ENCODE assay signal across 17 cellular contexts in genomic region chr4:148649669-148650331, GRCh38.
DNase-seq lines count a peak whose midpoint lies in the region; ATAC-seq and TF ChIP-seq lines count a peak whose summit lies in the region.
"Had no signal": no experiment of that assay in that cellular context is flagged by ENCODE, and none has a peak within 500 bp of the region (broad histone marks: within the 10 kb centered on the region; RNA-seq: fewer than 3 reads in every experiment).

No MANE protein-coding gene starts in this region.

- TF ChIP-seq CTCF in RWPE1 (conservative IDR thresholded peaks at IDR 0.05; ENCODE audit: low read depth) = no peak
- TF ChIP-seq CTCF in fibroblast of the aortic adventitia (IDR thresholded peaks at IDR 0.05; ENCODE audit: insufficient read depth, low read length) = no peak
- TF ChIP-seq CTCF in natural killer cell (IDR thresholded peaks at IDR 0.05) = no peak

- peak in 1 of 2 donors; percentile 1 for DNase-seq in activated T-cell treated with anti-CD3 and anti-CD28 coated beads, Interleukin-2, amount 50 U/mL, for 72 hours
- DNase-seq in activated T-cell treated with anti-CD3 and anti-CD28 coated beads, Interleukin-2, amount 50 U/mL, for 1 hour = no peak
- DNase-seq in RWPE1 (ENCODE audit: low spot score) = peak; percentile 4
- DNase-seq in fibroblast of the aortic adventitia (ENCODE audit: low read depth) = peak; percentile 1
- DNase-seq in stimulated activated effector memory CD8-positive, alpha-beta T cell treated with anti-CD3 and anti-CD28 coated beads, Interleukin-12 subunit alpha, Interleukin-12 subunit beta, amount 100 ng/mL, for 72 hours (ENCODE audit: low spot score in 2 of 2) = no peak
- DNase-seq in activated T-helper 1 cell treated with anti-CD3 and anti-CD28 coated beads, Interleukin-12 subunit alpha, Interleukin-12 subunit beta, Interleukin-2, Interleukin-4 antibody, amounts not matched to agents 30 ng/mL and 10 ng/mL and 1 ng/mL, durations not matched to agents 14 hours and 24 hours and 36 hours (ENCODE audit: low spot score) = no peak
- no peak for DNase-seq in NCI-H187 treated with DMSO at 0.1 percent for 48 hours (lab: John Stamatoyannopoulos, UW)
- DNase-seq in natural killer cell = no peak
- DNase-seq: activated gamma-delta T cell; CD4-positive, alpha-beta T cell; left ventricle myocardium inferior; NCI-H446; SHP77; stimulated activated naive CD4-positive, alpha-beta T cell treated with Interleukin-2 at 50 U/mL for 16 hours had no signal

- no peak overlapping the region for H3K27ac Mint-ChIP-seq in activated T-cell treated with anti-CD3 and anti-CD28 coated beads, Interleukin-2, amount 50 U/mL, for 72 hours
- no peak overlapping the region for H3K27ac Mint-ChIP-seq in stimulated activated effector memory CD8-positive, alpha-beta T cell treated with anti-CD3 and anti-CD28 coated beads, Interleukin-12 subunit alpha, Interleukin-12 subunit beta, amount 100 ng/mL, for 72 hours
- no peak overlapping the region for H3K27ac Mint-ChIP-seq in activated T-helper 1 cell treated with anti-CD3 and anti-CD28 coated beads, Interleukin-12 subunit alpha, Interleukin-12 subunit beta, Interleukin-2, Interleukin-4 antibody, amounts not matched to agents 30 ng/mL and 10 ng/mL and 1 ng/mL, durations not matched to agents 14 hours and 24 hours and 36 hours
- H3K27ac Mint-ChIP-seq in natural killer cell = no peak overlapping the region
- H3K27ac Mint-ChIP-seq: CD4-positive, alpha-beta T cell; GM23338 had no signal

- no peaks in the 10 kb centered on the region for H3K27me3 Mint-ChIP-seq in activated T-cell treated with anti-CD3 and anti-CD28 coated beads, Interleukin-2, amount 50 U/mL, for 72 hours (ENCODE audit: low read depth)
- H3K27me3 Mint-ChIP-seq in activated T-helper 1 cell treated with anti-CD3 and anti-CD28 coated beads, Interleukin-12 subunit alpha, Interleukin-12 subunit beta, Interleukin-2, Interleukin-4 antibody, amounts not matched to agents 30 ng/mL and 10 ng/mL and 1 ng/mL, durations not matched to agents 14 hours and 24 hours and 36 hours (ENCODE audit: insufficient read depth) = no peaks in the 10 kb centered on the region
- H3K27me3 Mint-ChIP-seq in natural killer cell (ENCODE audit: low read depth in 2 of 2) = no peaks in the 10 kb centered on the region
- H3K27me3 Mint-ChIP-seq: CD4-positive, alpha-beta T cell had no signal

- H3K4me3 ChIP-seq in fibroblast of the aortic adventitia (ENCODE audit: low read depth, low read length) = no peak overlapping the region
- H3K4me3 ChIP-seq: coronary artery, GM23338, left ventricle myocardium inferior had no signal

- CTCF ChIA-PET in RWPE1 (lab: Yijun Ruan, JAX) = no interaction called here

- H3K4me1 Mint-ChIP-seq in activated T-cell treated with anti-CD3 and anti-CD28 coated beads, Interleukin-2, amount 50 U/mL, for 72 hours (ENCODE audit: low read depth) = peaks cover 13% of the 10 kb centered on the region
- H3K4me1 Mint-ChIP-seq in stimulated activated effector memory CD8-positive, alpha-beta T cell treated with anti-CD3 and anti-CD28 coated beads, Interleukin-12 subunit alpha, Interleukin-12 subunit beta, amount 100 ng/mL, for 72 hours = no peaks in the 10 kb centered on the region
- H3K4me1 Mint-ChIP-seq in activated T-helper 1 cell treated with anti-CD3 and anti-CD28 coated beads, Interleukin-12 subunit alpha, Interleukin-12 subunit beta, Interleukin-2, Interleukin-4 antibody, amounts not matched to agents 30 ng/mL and 10 ng/mL and 1 ng/mL, durations not matched to agents 14 hours and 24 hours and 36 hours (ENCODE audit: low read depth) = no peaks in the 10 kb centered on the region
- no peaks in the 10 kb centered on the region for H3K4me1 Mint-ChIP-seq in natural killer cell

- POLR2A ChIA-PET in RWPE1 (lab: Yijun Ruan, JAX; ENCODE audit: low non-redundant PET) = no interaction called here

- H3K9me3 Mint-ChIP-seq in activated T-cell treated with anti-CD3 and anti-CD28 coated beads, Interleukin-2, amount 50 U/mL, for 72 hours = no peaks in the 10 kb centered on the region
- H3K9me3 Mint-ChIP-seq in stimulated activated effector memory CD8-positive, alpha-beta T cell treated with anti-CD3 and anti-CD28 coated beads, Interleukin-12 subunit alpha, Interleukin-12 subunit beta, amount 100 ng/mL, for 72 hours = no peaks in the 10 kb centered on the region
- H3K9me3 Mint-ChIP-seq in activated T-helper 1 cell treated with anti-CD3 and anti-CD28 coated beads, Interleukin-12 subunit alpha, Interleukin-12 subunit beta, Interleukin-2, Interleukin-4 antibody, amounts not matched to agents 30 ng/mL and 10 ng/mL and 1 ng/mL, durations not matched to agents 14 hours and 24 hours and 36 hours = no peaks in the 10 kb centered on the region
- H3K9me3 Mint-ChIP-seq in natural killer cell = peaks cover 8 to 11% of the 10 kb centered on the region in 2 donors
- H3K9me3 Mint-ChIP-seq: CD4-positive, alpha-beta T cell; GM23338 had no signal

- no peak overlapping the region for H3K4me3 Mint-ChIP-seq in activated T-cell treated with anti-CD3 and anti-CD28 coated beads, Interleukin-2, amount 50 U/mL, for 72 hours
- no peak overlapping the region for H3K4me3 Mint-ChIP-seq in stimulated activated effector memory CD8-positive, alpha-beta T cell treated with anti-CD3 and anti-CD28 coated beads, Interleukin-12 subunit alpha, Interleukin-12 subunit beta, amount 100 ng/mL, for 72 hours
- H3K4me3 Mint-ChIP-seq in activated T-helper 1 cell treated with anti-CD3 and anti-CD28 coated beads, Interleukin-12 subunit alpha, Interleukin-12 subunit beta, Interleukin-2, Interleukin-4 antibody, amounts not matched to agents 30 ng/mL and 10 ng/mL and 1 ng/mL, durations not matched to agents 14 hours and 24 hours and 36 hours = no peak overlapping the region
- no peak overlapping the region for H3K4me3 Mint-ChIP-seq in natural killer cell
- H3K4me3 Mint-ChIP-seq: CD4-positive, alpha-beta T cell; GM23338 had no signal

- H3K36me3 Mint-ChIP-seq in activated T-cell treated with anti-CD3 and anti-CD28 coated beads, Interleukin-2, amount 50 U/mL, for 72 hours (ENCODE audit: insufficient read depth in 2 of 2) = no peaks in the 10 kb centered on the region
- H3K36me3 Mint-ChIP-seq in stimulated activated effector memory CD8-positive, alpha-beta T cell treated with anti-CD3 and anti-CD28 coated beads, Interleukin-12 subunit alpha, Interleukin-12 subunit beta, amount 100 ng/mL, for 72 hours = no peaks in the 10 kb centered on the region
- H3K36me3 Mint-ChIP-seq in activated T-helper 1 cell treated with anti-CD3 and anti-CD28 coated beads, Interleukin-12 subunit alpha, Interleukin-12 subunit beta, Interleukin-2, Interleukin-4 antibody, amounts not matched to agents 30 ng/mL and 10 ng/mL and 1 ng/mL, durations not matched to agents 14 hours and 24 hours and 36 hours (ENCODE audit: low read depth) = no peaks in the 10 kb centered on the region
- H3K36me3 Mint-ChIP-seq in natural killer cell = no peaks in the 10 kb centered on the region

- no peak overlapping the region for H3K27ac ChIP-seq in RWPE1
- H3K27ac ChIP-seq: coronary artery, left ventricle myocardium inferior had no signal

- intact Hi-C loops in activated T-helper 1 cell treated with anti-CD3 and anti-CD28 coated beads, Interleukin-12 subunit alpha, Interleukin-12 subunit beta, Interleukin-2, Interleukin-4 antibody, amounts not matched to agents 30 ng/mL and 10 ng/mL and 1 ng/mL, durations not matched to agents 14 hours and 24 hours and 36 hours (cut with micrococcal nuclease) = no loop called here
- intact Hi-C loops in natural killer cell (cut with micrococcal nuclease) = no loop called here

- ATAC-seq in activated T-cell treated with anti-CD3 and anti-CD28 coated beads, Interleukin-2, amount 50 U/mL, for 72 hours (replicated peaks in 1 of 2) = peak; percentile 94 to 97
- ATAC-seq in stimulated activated effector memory CD8-positive, alpha-beta T cell treated with anti-CD3 and anti-CD28 coated beads, Interleukin-12 subunit alpha, Interleukin-12 subunit beta, amount 100 ng/mL, for 72 hours = peak; percentile 84
- no peak for ATAC-seq in natural killer cell
- ATAC-seq: GM23338, sciatic nerve had no signal

Comparison
In these comparisons a context has a peak if more than half of its experiments do, and no peak if none do; other contexts are left out.
1. ATAC-seq: peak in activated T-cell treated with anti-CD3 and anti-CD28 coated beads, Interleukin-2, amount 50 U/mL, for 72 hours (2 of 2) and stimulated activated effector memory CD8-positive, alpha-beta T cell treated with anti-CD3 and anti-CD28 coated beads, Interleukin-12 subunit alpha, Interleukin-12 subunit beta, amount 100 ng/mL, for 72 hours (single experiment); none in natural killer cell (0 of 3).
2. DNase-seq: peak in RWPE1 (single experiment) and fibroblast of the aortic adventitia (single experiment); none in activated T-cell treated with anti-CD3 and anti-CD28 coated beads, Interleukin-2, amount 50 U/mL, for 1 hour (single experiment), stimulated activated effector memory CD8-positive, alpha-beta T cell treated with anti-CD3 and anti-CD28 coated beads, Interleukin-12 subunit alpha, Interleukin-12 subunit beta, amount 100 ng/mL, for 72 hours (0 of 2), activated T-helper 1 cell treated with anti-CD3 and anti-CD28 coated beads, Interleukin-12 subunit alpha, Interleukin-12 subunit beta, Interleukin-2, Interleukin-4 antibody, amounts not matched to agents 30 ng/mL and 10 ng/mL and 1 ng/mL, durations not matched to agents 14 hours and 24 hours and 36 hours (single experiment), NCI-H187 treated with DMSO at 0.1 percent for 48 hours (single experiment) and natural killer cell (single experiment).